In the genomic region with DNA sequence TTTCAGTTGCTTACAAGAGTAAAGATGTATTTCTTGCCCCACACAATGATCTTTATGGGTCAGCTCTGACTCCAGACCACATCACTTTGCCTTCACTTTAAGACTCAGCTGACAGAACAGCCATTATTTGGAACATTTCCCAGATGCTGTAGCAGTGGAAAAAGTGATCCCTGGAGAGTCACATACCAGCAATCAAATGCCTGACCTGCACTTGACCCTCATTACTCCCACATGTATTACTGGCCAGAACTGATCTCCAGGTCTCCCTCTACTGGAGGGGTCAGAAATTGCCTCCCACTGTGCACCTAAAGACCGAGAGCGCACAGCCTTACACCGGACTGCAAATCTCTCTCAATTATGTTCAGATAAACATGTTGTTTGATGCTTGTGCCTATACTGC, we compare ENCODE assay signal across 10 cellular contexts.
A peak's percentile ranks its signal among the peaks of the same experiment; 100 is the strongest.
DNase-seq lines count a peak whose midpoint lies in the region; ATAC-seq and TF ChIP-seq lines count a peak whose summit lies in the region.
"Had no signal": no experiment of that assay in that cellular context is flagged by ENCODE, and none has a peak within 500 bp of the region (broad histone marks: within the 10 kb centered on the region; RNA-seq: fewer than 3 reads in every experiment).

No MANE protein-coding gene starts in this region.

- no peaks in the 10 kb centered on the region for H3K4me1 Mint-ChIP-seq in naive thymus-derived CD4-positive, alpha-beta T cell

- no peak for ATAC-seq in naive thymus-derived CD4-positive, alpha-beta T cell

- intact Hi-C loops in naive thymus-derived CD4-positive, alpha-beta T cell (cut with micrococcal nuclease), result no loop called here

- no peak overlapping the region for H3K4me3 ChIP-seq in astrocyte of the cerebellum (ENCODE audit: low read depth, low read length)
- no peak overlapping the region for H3K4me3 ChIP-seq in naive thymus-derived CD4-positive, alpha-beta T cell (ENCODE audit: low read length)

- H3K4me1 ChIP-seq in naive thymus-derived CD4-positive, alpha-beta T cell (ENCODE audit: control insufficient read depth in 2 of 2, insufficient read depth in 2 of 2, low read length in 2 of 2), result no peaks in the 10 kb centered on the region

- DNase-seq in AG20443 (ENCODE audit: low spot score) (peak; percentile 82), HT1080 (ENCODE audit: low read depth) (peak; percentile 72), astrocyte of the cerebellum (ENCODE audit: low read depth) (peak; percentile 79), kidney tubule cell (ENCODE audit: low spot score) (peak; percentile 87), NCI-H2196 treated with DMSO at 0.1 percent for 48 hours (lab: John Stamatoyannopoulos, UW; ENCODE audit: unreplicated experiment) (no peak), CD1c-positive myeloid dendritic cell (ENCODE audit: extremely low spot score) (no peak), ecto neural progenitor cell (ENCODE audit: low spot score) (no peak)
- no peak for DNase-seq in naive thymus-derived CD4-positive, alpha-beta T cell
- DNase-seq: activated CD4-positive, alpha-beta T cell treated with anti-CD3 and anti-CD28 coated beads for 48 hours; hippocampal formation had no signal

- H3K27me3 ChIP-seq in naive thymus-derived CD4-positive, alpha-beta T cell (ENCODE audit: control insufficient read depth in 2 of 2, insufficient read depth in 2 of 2, low read length in 2 of 2), result no peaks in the 10 kb centered on the region

- no peaks in the 10 kb centered on the region for H3K36me3 ChIP-seq in naive thymus-derived CD4-positive, alpha-beta T cell (ENCODE audit: control insufficient read depth in 2 of 3, insufficient read depth in 3 of 3, low read length in 3 of 3)

- H3K36me3 Mint-ChIP-seq in naive thymus-derived CD4-positive, alpha-beta T cell, result no peaks in the 10 kb centered on the region

- in situ Hi-C loops in astrocyte of the cerebellum (cut with HindIII; ENCODE audit: low sequenced_read_pairs), result no loop called here

- peak; percentile 51 for TF ChIP-seq CTCF in astrocyte of the cerebellum (IDR thresholded peaks at IDR 0.05; ENCODE audit: low read depth, low read length, missing control alignments)

- CTCF ChIA-PET in naive thymus-derived CD4-positive, alpha-beta T cell (lab: Charles Lee), result no interaction called here

- H3K4me3 Mint-ChIP-seq in naive thymus-derived CD4-positive, alpha-beta T cell, result no peak overlapping the region

- H3K9me3 ChIP-seq in naive thymus-derived CD4-positive, alpha-beta T cell (ENCODE audit: control insufficient read depth in 2 of 3, low read length in 3 of 3), result no peaks in the 10 kb centered on the region

- H3K9me3 Mint-ChIP-seq in naive thymus-derived CD4-positive, alpha-beta T cell, result peaks cover 0 to 19% (median 5%) of the 10 kb centered on the region in 11 donors

- H3K27ac Mint-ChIP-seq in naive thymus-derived CD4-positive, alpha-beta T cell, result no peak overlapping the region

- H3K27ac ChIP-seq in naive thymus-derived CD4-positive, alpha-beta T cell (ENCODE audit: low read depth, low read length), result no peak overlapping the region

- H3K27me3 Mint-ChIP-seq in naive thymus-derived CD4-positive, alpha-beta T cell, result no peaks in the 10 kb centered on the region

- POLR2A ChIA-PET in naive thymus-derived CD4-positive, alpha-beta T cell (lab: Charles Lee), result no interaction called here

Comparison
In these comparisons a context has a peak if more than half of its experiments do, and no peak if none do; other contexts are left out.
1. DNase-seq: peak in AG20443 (single experiment), HT1080 (single experiment), astrocyte of the cerebellum (single experiment) and kidney tubule cell (single experiment); none in NCI-H2196 treated with DMSO at 0.1 percent for 48 hours (single experiment), naive thymus-derived CD4-positive, alpha-beta T cell (0 of 9), CD1c-positive myeloid dendritic cell (single experiment) and ecto neural progenitor cell (single experiment).